ENCODE assay signal across 8 cellular contexts in genomic region chr5:172833691-172834569, GRCh38. TPM values are rescaled to one million over a fixed set of nuclear protein-coding genes. Genes with fewer than 3 reads are reported as not detected.
DNase-seq lines count a peak whose midpoint lies in the region; ATAC-seq and TF ChIP-seq lines count a peak whose summit lies in the region.

ERGIC1 (plus strand) TSS chr5:172834251; CDS start chr5:172834414, 163 bp downstream.

- H3K27ac ChIP-seq in duodenal mucosa (ENCODE audit: low read depth, low read length) (peak within 1 kb of the TSS; percentile 80), right lobe of liver (peak within 1 kb of the TSS; percentile 81 to 92 (median 86))

- peak; percentile 98 for TF ChIP-seq POLR2A in right lobe of liver (IDR thresholded peaks at IDR 0.05)

- H3K4me1 ChIP-seq in duodenal mucosa (ENCODE audit: control insufficient read depth in 1 of 2, insufficient read depth in 2 of 2, low read length in 2 of 2) (peaks cover 33 to 43% of the 10 kb centered on the region in 2 donors), right lobe of liver (peaks cover 0 to 36% (median 11%) of the 10 kb centered on the region in 4 donors)

- no peaks in the 10 kb centered on the region for H3K36me3 ChIP-seq in duodenal mucosa (ENCODE audit: control insufficient read depth in 1 of 2, insufficient read depth in 2 of 2, low read length in 2 of 2)
- no peaks in the 10 kb centered on the region for H3K36me3 ChIP-seq in right lobe of liver

- no peaks in the 10 kb centered on the region for H3K27me3 ChIP-seq in duodenal mucosa (ENCODE audit: control insufficient read depth in 1 of 2, insufficient read depth in 2 of 2, low read length in 2 of 2)
- H3K27me3 ChIP-seq in right lobe of liver: no peaks in the 10 kb centered on the region

- DNase-seq in AG08396 (ENCODE audit: low spot score) (peak; percentile 91), NCI-H524 treated with DMSO at 0.1 percent for 48 hours (lab: John Stamatoyannopoulos, UW) (peak; percentile 44), right lobe of liver (peak; percentile 95)
- peak; percentile 62 to 76 for DNase-seq in activated CD4-positive, alpha-beta T cell treated with anti-CD3 and anti-CD28 coated beads, Interleukin-2, amount 50 U/mL, for 48 hours
- peak; percentile 45 to 60 for DNase-seq in stimulated activated CD4-positive, alpha-beta T cell treated with anti-CD3 and anti-CD28 coated beads, Interleukin-4, amount 100 ng/mL, for 48 hours (ENCODE audit: low read depth in 2 of 2)

- ATAC-seq in GM18867 (IDR thresholded peaks at IDR 0.05; ENCODE audit: unreplicated experiment): peak; percentile 79
- ATAC-seq in HG03066 (IDR thresholded peaks at IDR 0.05; ENCODE audit: low read depth, unreplicated experiment): peak; percentile 73
- ATAC-seq in right lobe of liver: peak; percentile 69 to 86 (median 80)

- H3K4me3 ChIP-seq in duodenal mucosa (ENCODE audit: low read depth in 1 of 2, low read length in 2 of 2) (peak within 1 kb of the TSS; percentile 80 to 87), right lobe of liver (peak within 1 kb of the TSS; percentile 68 to 87 (median 78))

- no peaks in the 10 kb centered on the region for H3K9me3 ChIP-seq in duodenal mucosa (ENCODE audit: control insufficient read depth in 1 of 2, low read length in 2 of 2)
- H3K9me3 ChIP-seq in right lobe of liver: no peaks in the 10 kb centered on the region

- 2% methylated on average over 10 of the region's 66 CpGs for WGBS in right lobe of liver (ENCODE audit: insufficient coverage, low coverage, low lambda C conversion rate, missing lambda C conversion rate)

- TF ChIP-seq CTCF in right lobe of liver (IDR thresholded peaks at IDR 0.05): no peak

- H3K9ac ChIP-seq in duodenal mucosa (ENCODE audit: low read depth in 1 of 2, low read length in 2 of 2): peak within 1 kb of the TSS; percentile 80 to 89

- intact Hi-C loops in right lobe of liver (cut with DNase I): loop anchor here in 1 of 2 donors (10.0 kb wide), 1 partner anchor 49 kb away; no protein-coding TSS in a partner anchor

RNA-seq across cellular contexts. Expression of gene ERGIC1, which starts in this region (rescaled TPM):
- 100 to 1,000 TPM; 103 to 264 (median 154) TPM for total RNA-seq in right lobe of liver

Comparison
In these comparisons a context has a peak if more than half of its experiments do, and no peak if none do; other contexts are left out.
1. Peak in every context shown above with its lines: DNase-seq, ATAC-seq, H3K4me3 ChIP-seq and H3K27ac ChIP-seq.
2. DNase-seq: peak in every context shown above with its lines; median percentile 95 in right lobe of liver; 91 in AG08396; 69 in activated CD4-positive, alpha-beta T cell treated with anti-CD3 and anti-CD28 coated beads, Interleukin-2, amount 50 U/mL, for 48 hours; 52 in stimulated activated CD4-positive, alpha-beta T cell treated with anti-CD3 and anti-CD28 coated beads, Interleukin-4, amount 100 ng/mL, for 48 hours; 44 in NCI-H524 treated with DMSO at 0.1 percent for 48 hours.